In the genomic region with DNA sequence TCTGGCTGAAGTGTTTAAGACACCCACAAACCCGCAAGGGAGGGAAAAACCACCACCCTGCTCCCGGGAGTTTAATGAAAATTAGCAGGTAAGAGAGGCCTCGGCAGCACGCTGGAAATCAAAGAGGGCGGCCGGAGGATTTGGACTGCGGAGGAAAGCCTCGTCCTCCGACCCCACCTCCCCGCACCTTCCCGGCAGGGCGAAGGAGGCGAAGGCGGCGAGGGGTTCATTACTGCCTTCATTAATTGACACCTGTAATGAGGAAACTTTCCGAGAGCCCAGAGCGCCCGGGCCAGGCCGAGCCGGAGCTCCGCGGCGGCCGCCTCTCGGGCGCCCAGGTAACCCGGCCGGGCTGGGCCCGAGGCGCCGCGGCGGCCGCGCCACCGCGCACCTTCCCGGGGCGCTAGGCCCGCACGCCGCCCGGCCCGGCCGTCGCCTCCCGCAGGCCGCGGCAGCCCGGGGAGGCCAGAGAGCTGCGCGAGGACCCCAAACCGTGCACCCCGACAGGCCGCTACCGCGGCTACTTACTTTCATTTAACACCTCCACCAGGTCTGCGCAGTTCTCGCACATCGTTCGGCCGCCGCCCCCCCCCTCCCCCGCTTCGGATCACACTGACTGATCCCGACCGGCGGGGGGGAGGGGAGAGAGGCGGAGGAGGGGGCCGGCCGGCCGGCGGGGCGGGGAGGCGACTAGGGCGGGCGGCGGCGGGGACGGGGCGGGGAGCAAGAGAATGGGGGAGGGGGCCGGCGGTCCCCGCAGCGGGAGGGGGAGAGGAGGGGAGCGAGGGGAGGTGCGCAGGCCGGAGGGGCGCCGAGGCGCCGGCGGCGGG, we compare ENCODE assay signal across 8 cellular contexts. TPM values are rescaled to one million over a fixed set of nuclear protein-coding genes. Genes with fewer than 3 reads are reported as not detected.
DNase-seq lines count a peak whose midpoint lies in the region; ATAC-seq and TF ChIP-seq lines count a peak whose summit lies in the region.

No MANE protein-coding gene starts in this region.

- H3K9me2 ChIP-seq in PC-9 (ENCODE audit: insufficient read depth) = no peaks in the 10 kb centered on the region

- ATAC-seq in GM19397 (IDR thresholded peaks at IDR 0.05; ENCODE audit: unreplicated experiment) (peak; percentile 30), natural killer cell (peak; percentile 40 to 61 (median 50))
- ATAC-seq in stimulated activated naive B cell treated with anti-CD40 and anti-IgM and Interleukin-4, amounts not matched to agents 10 μg/mL and 1 μg/mL and 100 μg/mL, for 72 hours (replicated peaks) = peak; percentile 32 to 41

- H3K4me3 ChIP-seq in PC-9 (peak overlapping the region; percentile 60), fibroblast of lung (replicated peaks in 1 of 4; ENCODE audit: control extremely low read depth in 1 of 4, insufficient read depth in 1 of 4, low read depth in 3 of 4, low read length in 4 of 4) (peak overlapping the region; percentile 72 to 97 (median 90))

- intact Hi-C loops in PC-9 (cut with micrococcal nuclease; ENCODE audit: unreplicated experiment) (no loop called here), natural killer cell (cut with micrococcal nuclease) (loop anchor here (1.0 kb wide), 1 partner anchor 44 kb away; no protein-coding TSS in a partner anchor)

- no peaks in the 10 kb centered on the region for H3K36me3 Mint-ChIP-seq in natural killer cell
- peaks cover 5 to 11% of the 10 kb centered on the region in 2 donors for H3K36me3 Mint-ChIP-seq in stimulated activated naive B cell treated with anti-CD40 and anti-IgM and Interleukin-4, amounts not matched to agents 10 μg/mL and 1 μg/mL and 100 μg/mL, for 72 hours

- no peaks in the 10 kb centered on the region for H3K27me3 Mint-ChIP-seq in natural killer cell (ENCODE audit: low read depth in 2 of 2)
- no peaks in the 10 kb centered on the region for H3K27me3 Mint-ChIP-seq in stimulated activated naive B cell treated with anti-CD40 and anti-IgM and Interleukin-4, amounts not matched to agents 10 μg/mL and 1 μg/mL and 100 μg/mL, for 72 hours

- H3K79me2 ChIP-seq in PC-9 (ENCODE audit: low read depth) (peaks cover 65% of the 10 kb centered on the region), fibroblast of lung (ENCODE audit: control insufficient read depth, insufficient read depth, low read length) (peaks cover 59% of the 10 kb centered on the region)

- no peaks in the 10 kb centered on the region for H3K9me3 Mint-ChIP-seq in natural killer cell
- H3K9me3 Mint-ChIP-seq in stimulated activated naive B cell treated with anti-CD40 and anti-IgM and Interleukin-4, amounts not matched to agents 10 μg/mL and 1 μg/mL and 100 μg/mL, for 72 hours = no peaks in the 10 kb centered on the region

- POLR2A ChIA-PET in PC-9 (lab: Charles Lee; ENCODE audit: unreplicated experiment) = no interaction called here

- TF ChIP-seq CTCF in C4-2B (conservative IDR thresholded peaks at IDR 0.05) = no peak
- TF ChIP-seq CTCF in PC-9 (conservative IDR thresholded peaks at IDR 0.05) = no peak
- TF ChIP-seq CTCF in fibroblast of lung (conservative IDR thresholded peaks at IDR 0.05 in 1 of 2, IDR thresholded peaks at IDR 0.05 in 1 of 2; ENCODE audit: low read depth in 1 of 2, low read length in 2 of 2) = no peak
- no peak for TF ChIP-seq CTCF in natural killer cell (IDR thresholded peaks at IDR 0.05)

- H3K27ac Mint-ChIP-seq in natural killer cell = peak overlapping the region; percentile 91 to 95
- H3K27ac Mint-ChIP-seq in stimulated activated naive B cell treated with anti-CD40 and anti-IgM and Interleukin-4, amounts not matched to agents 10 μg/mL and 1 μg/mL and 100 μg/mL, for 72 hours = peak overlapping the region; percentile 98

- peaks cover 31 to 32% of the 10 kb centered on the region in 2 donors for H3K4me1 Mint-ChIP-seq in natural killer cell
- peaks cover 4 to 28% of the 10 kb centered on the region in 2 donors for H3K4me1 Mint-ChIP-seq in stimulated activated naive B cell treated with anti-CD40 and anti-IgM and Interleukin-4, amounts not matched to agents 10 μg/mL and 1 μg/mL and 100 μg/mL, for 72 hours

- H3K36me3 ChIP-seq in PC-9 (ENCODE audit: low read depth) (peaks cover 14% of the 10 kb centered on the region; the same call in 1 of the 2 replicates), fibroblast of lung (ENCODE audit: control insufficient read depth, insufficient read depth, low read length) (no peaks in the 10 kb centered on the region)

- H3K9ac ChIP-seq in fibroblast of lung (ENCODE audit: insufficient read depth, low read length) = peak overlapping the region; percentile 70

- CTCF ChIA-PET in PC-9 (lab: Charles Lee) = no interaction called here

- peak overlapping the region; percentile 96 for H3K4me3 Mint-ChIP-seq in natural killer cell
- H3K4me3 Mint-ChIP-seq in stimulated activated naive B cell treated with anti-CD40 and anti-IgM and Interleukin-4, amounts not matched to agents 10 μg/mL and 1 μg/mL and 100 μg/mL, for 72 hours = peak overlapping the region; percentile 91 to 93

- peak overlapping the region; percentile 61; the same call in 1 of the 2 replicates for H2AFZ ChIP-seq in PC-9
- no peak overlapping the region for H2AFZ ChIP-seq in fibroblast of lung (ENCODE audit: low read length)

- H3K4me1 ChIP-seq in PC-9 (replicated peaks; ENCODE audit: insufficient read depth) (peaks cover 18% of the 10 kb centered on the region), fibroblast of lung (ENCODE audit: control insufficient read depth, extremely low read depth, insufficient read depth, low read length) (no peaks in the 10 kb centered on the region)

- no peaks in the 10 kb centered on the region for H3K9me3 ChIP-seq in PC-9 (ENCODE audit: insufficient read depth, low read depth)
- no peaks in the 10 kb centered on the region for H3K9me3 ChIP-seq in fibroblast of lung (ENCODE audit: control insufficient read depth, insufficient read depth, low read depth, low read length)

- BruUV-seq in PC-9 (replicated peaks; lab: Mats Ljungman, UMichigan) = no TSS peak

- H3K4me2 ChIP-seq in PC-9 (peak overlapping the region; percentile 92), fibroblast of lung (ENCODE audit: extremely low read depth, insufficient read depth, low read length) (peak overlapping the region; percentile 73)

- DNase-seq in HPDE6-E6E7 (ENCODE audit: extremely low spot score) = peak; percentile 67
- peak; percentile 51 to 77 for DNase-seq in PC-9
- DNase-seq in activated T-helper 1 cell treated with Interleukin-2 at 50 U/mL for 16 hours (ENCODE audit: low read depth) = peak; percentile 70
- DNase-seq in fibroblast of lung (ENCODE audit: low read depth in 2 of 2) = peak in 1 of 2 donors; percentile 66
- DNase-seq in natural killer cell = peak; percentile 71
- peak; percentile 54 for DNase-seq in stimulated activated naive B cell treated with anti-CD40 and anti-IgM and Interleukin-4, amounts not matched to agents 10 μg/mL and 1 μg/mL and 100 μg/mL, for 72 hours

- H3K27ac ChIP-seq in C4-2B (peak overlapping the region; percentile 97), PC-9 (peak overlapping the region; percentile 55), fibroblast of lung (ENCODE audit: insufficient read depth, low read length) (peak overlapping the region; percentile 59)

- no peaks in the 10 kb centered on the region for H3K27me3 ChIP-seq in PC-9 (ENCODE audit: insufficient read depth, low read depth)
- no peaks in the 10 kb centered on the region for H3K27me3 ChIP-seq in fibroblast of lung (ENCODE audit: control insufficient read depth, insufficient read depth, low read length)

- H4K20me1 ChIP-seq in PC-9 (ENCODE audit: insufficient read depth) (peaks cover 38% of the 10 kb centered on the region), fibroblast of lung (ENCODE audit: control insufficient read depth, extremely low read depth, insufficient read depth, low read length) (no peaks in the 10 kb centered on the region)

- peaks cover 30% of the 10 kb centered on the region; the same call in 1 of the 2 replicates for H3F3A ChIP-seq in PC-9 (ENCODE audit: insufficient read depth, low read depth)

RNA-seq across cellular contexts. Expression of a gene that starts 0.6 kb away (rescaled TPM):
- total RNA-seq in PC-9 (2021) = 85.4 and 120 TPM in 2 replicates
- 113 and 129 TPM in 2 replicates for total RNA-seq in fibroblast of lung
- 48.4 and 52.4 TPM in 2 replicates for polyA plus RNA-seq in fibroblast of lung
- polyA plus RNA-seq in fibroblast of lung (2012) = 37.5 and 42.6 TPM in 2 replicates
- polyA minus RNA-seq in fibroblast of lung (ENCODE audit: low replicate concordance) = 57.1 and 94.3 TPM in 2 replicates
- total RNA-seq in natural killer cell = 100 to 1,000 TPM; 184 to 204 (median 199) TPM
